In the genomic region with DNA sequence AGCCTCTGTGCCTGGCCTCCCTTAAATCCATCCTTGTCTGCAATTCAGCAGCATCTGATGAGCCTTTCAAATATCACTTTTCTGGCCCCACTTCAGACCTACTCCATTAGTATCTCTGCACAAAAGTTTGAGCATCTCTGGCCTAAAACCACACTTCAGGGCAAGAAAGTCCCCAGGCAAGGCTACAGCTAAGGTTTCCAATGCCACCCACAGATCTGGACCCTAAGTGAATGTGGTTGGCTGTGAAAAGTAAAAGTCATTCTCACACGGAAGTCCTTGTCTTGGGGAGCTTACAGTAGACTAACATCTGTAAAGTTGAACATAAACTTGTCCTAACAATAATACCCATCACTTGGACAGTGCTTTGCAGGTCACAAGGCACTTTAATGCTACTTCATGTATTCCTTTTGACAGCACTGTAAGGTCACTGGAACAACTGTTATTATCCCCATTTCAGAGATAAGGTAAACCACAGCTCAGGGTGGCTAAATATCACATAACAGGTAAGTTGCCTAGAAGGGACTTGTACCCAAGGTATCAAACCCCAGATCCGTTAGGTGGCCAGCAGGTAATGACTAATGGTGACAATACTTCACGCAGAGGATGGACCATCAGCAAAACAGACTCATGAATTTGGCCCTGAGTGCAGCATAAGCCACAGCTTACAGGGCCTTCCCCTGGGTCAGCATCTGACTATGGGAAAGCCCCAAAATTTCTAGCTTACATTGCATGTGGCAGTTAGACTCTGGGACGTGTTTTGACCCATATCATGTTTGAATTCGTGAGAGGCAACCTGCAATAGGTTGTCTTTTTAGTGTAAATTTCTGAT, we compare ENCODE assay signal across 14 cellular contexts.
DNase-seq lines count a peak whose midpoint lies in the region; ATAC-seq lines count a peak whose summit lies in the region.
"Had no signal": no experiment of that assay in that cellular context is flagged by ENCODE, and none has a peak within 500 bp of the region (broad histone marks: within the 10 kb centered on the region; RNA-seq: fewer than 3 reads in every experiment).

No MANE protein-coding gene starts in this region.

- no peak for DNase-seq in central memory CD8-positive, alpha-beta T cell (ENCODE audit: low spot score in 2 of 2)
- no peak for DNase-seq in naive thymus-derived CD4-positive, alpha-beta T cell
- DNase-seq in DMS114 treated with DMSO at 0.1 percent for 48 hours (lab: John Stamatoyannopoulos, UW; ENCODE audit: unreplicated experiment) (no peak), SIG-M5 treated with dmso at 0.1 percent for 504 hours (lab: John Stamatoyannopoulos, UW; ENCODE audit: unreplicated experiment) (no peak)
- DNase-seq in T-helper 2 cell treated with Interferon-gamma antibody and Interleukin-4, amounts not matched to agents 5 μg/mL and 100 μg/mL, for 36 hours (ENCODE audit: low spot score): no peak
- DNase-seq: activated T-cell treated with anti-CD3 and anti-CD28 coated beads for 4 hours, foreskin keratinocyte, GOT3, NCI-H69 had no signal

- no peaks in the 10 kb centered on the region for H3K27me3 Mint-ChIP-seq in central memory CD8-positive, alpha-beta T cell
- no peaks in the 10 kb centered on the region for H3K27me3 Mint-ChIP-seq in naive thymus-derived CD4-positive, alpha-beta T cell
- H3K27me3 Mint-ChIP-seq in T-helper 2 cell treated with Interferon-gamma antibody and Interleukin-4, amounts not matched to agents 5 μg/mL and 100 μg/mL, for 36 hours (ENCODE audit: low read depth): peaks cover 2% of the 10 kb centered on the region

- peak; percentile 83 for ATAC-seq in GM18858 (IDR thresholded peaks at IDR 0.05; ENCODE audit: unreplicated experiment)
- ATAC-seq in GM21367 (IDR thresholded peaks at IDR 0.05; ENCODE audit: unreplicated experiment): peak; percentile 76
- ATAC-seq in HG03039 (IDR thresholded peaks at IDR 0.05; ENCODE audit: unreplicated experiment): peak; percentile 88
- ATAC-seq in central memory CD8-positive, alpha-beta T cell (replicated peaks; ENCODE audit: extremely low read depth, poor library complexity, severe bottlenecking): peak; percentile 14
- ATAC-seq in naive thymus-derived CD4-positive, alpha-beta T cell: no peak
- ATAC-seq: foreskin keratinocyte had no signal

- H3K36me3 ChIP-seq in naive thymus-derived CD4-positive, alpha-beta T cell (ENCODE audit: control insufficient read depth in 2 of 3, insufficient read depth in 3 of 3, low read length in 3 of 3): no peaks in the 10 kb centered on the region
- H3K36me3 ChIP-seq: cardiac muscle cell had no signal

- no peaks in the 10 kb centered on the region for H3K4me1 ChIP-seq in naive thymus-derived CD4-positive, alpha-beta T cell (ENCODE audit: control insufficient read depth in 2 of 2, insufficient read depth in 2 of 2, low read length in 2 of 2)
- H3K4me1 ChIP-seq: foreskin keratinocyte had no signal

- H3K4me1 Mint-ChIP-seq in central memory CD8-positive, alpha-beta T cell: no peaks in the 10 kb centered on the region
- peaks cover 0 to 4% (median 0%) of the 10 kb centered on the region in 7 donors for H3K4me1 Mint-ChIP-seq in naive thymus-derived CD4-positive, alpha-beta T cell
- peaks cover 5% of the 10 kb centered on the region for H3K4me1 Mint-ChIP-seq in T-helper 2 cell treated with Interferon-gamma antibody and Interleukin-4, amounts not matched to agents 5 μg/mL and 100 μg/mL, for 36 hours (ENCODE audit: low read depth)

- H3K27ac ChIP-seq in naive thymus-derived CD4-positive, alpha-beta T cell (ENCODE audit: low read depth, low read length): no peak overlapping the region
- H3K27ac ChIP-seq: cardiac muscle cell, foreskin keratinocyte had no signal

- H3K4me3 ChIP-seq in naive thymus-derived CD4-positive, alpha-beta T cell (ENCODE audit: low read length): no peak overlapping the region
- H3K4me3 ChIP-seq: cardiac muscle cell, lung had no signal

- POLR2A ChIA-PET in naive thymus-derived CD4-positive, alpha-beta T cell (lab: Charles Lee): no interaction called here

- intact Hi-C loops in naive thymus-derived CD4-positive, alpha-beta T cell (cut with micrococcal nuclease): no loop called here

- H3K36me3 Mint-ChIP-seq in central memory CD8-positive, alpha-beta T cell (ENCODE audit: insufficient read depth): peaks cover 3% of the 10 kb centered on the region
- H3K36me3 Mint-ChIP-seq in naive thymus-derived CD4-positive, alpha-beta T cell: peaks cover 0 to 4% (median 0%) of the 10 kb centered on the region in 5 donors
- no peaks in the 10 kb centered on the region for H3K36me3 Mint-ChIP-seq in T-helper 2 cell treated with Interferon-gamma antibody and Interleukin-4, amounts not matched to agents 5 μg/mL and 100 μg/mL, for 36 hours (ENCODE audit: low read depth)

- H3K4me3 Mint-ChIP-seq in central memory CD8-positive, alpha-beta T cell: no peak overlapping the region
- H3K4me3 Mint-ChIP-seq in naive thymus-derived CD4-positive, alpha-beta T cell: no peak overlapping the region
- no peak overlapping the region for H3K4me3 Mint-ChIP-seq in T-helper 2 cell treated with Interferon-gamma antibody and Interleukin-4, amounts not matched to agents 5 μg/mL and 100 μg/mL, for 36 hours

- H3K27ac Mint-ChIP-seq in central memory CD8-positive, alpha-beta T cell (ENCODE audit: low read depth): no peak overlapping the region
- no peak overlapping the region for H3K27ac Mint-ChIP-seq in naive thymus-derived CD4-positive, alpha-beta T cell
- no peak overlapping the region for H3K27ac Mint-ChIP-seq in T-helper 2 cell treated with Interferon-gamma antibody and Interleukin-4, amounts not matched to agents 5 μg/mL and 100 μg/mL, for 36 hours

- no peaks in the 10 kb centered on the region for H3K27me3 ChIP-seq in naive thymus-derived CD4-positive, alpha-beta T cell (ENCODE audit: control insufficient read depth in 2 of 2, insufficient read depth in 2 of 2, low read length in 2 of 2)
- H3K27me3 ChIP-seq: cardiac muscle cell, foreskin keratinocyte had no signal

- H3K9me3 ChIP-seq in naive thymus-derived CD4-positive, alpha-beta T cell (ENCODE audit: control insufficient read depth in 2 of 3, low read length in 3 of 3): no peaks in the 10 kb centered on the region

- CTCF ChIA-PET in naive thymus-derived CD4-positive, alpha-beta T cell (lab: Charles Lee): no interaction called here

- H3K9me3 Mint-ChIP-seq in central memory CD8-positive, alpha-beta T cell: no peaks in the 10 kb centered on the region
- H3K9me3 Mint-ChIP-seq in naive thymus-derived CD4-positive, alpha-beta T cell: no peaks in the 10 kb centered on the region
- H3K9me3 Mint-ChIP-seq in T-helper 2 cell treated with Interferon-gamma antibody and Interleukin-4, amounts not matched to agents 5 μg/mL and 100 μg/mL, for 36 hours: no peaks in the 10 kb centered on the region
